In genomic region chrX:53354669-53355068, GRCh38 we compare ENCODE assay signal across 17 cellular contexts.
DNase-seq lines count a peak whose midpoint lies in the region; ATAC-seq, FAIRE-seq and TF ChIP-seq lines count a peak whose summit lies in the region.
"Had no signal": no experiment of that assay in that cellular context is flagged by ENCODE, and none has a peak within 500 bp of the region (broad histone marks: within the 10 kb centered on the region; RNA-seq: fewer than 3 reads in every experiment).

No MANE protein-coding gene starts in this region.

- no peaks in the 10 kb centered on the region for H4K20me1 ChIP-seq in K562 (replicated peaks; ENCODE audit: control insufficient read depth, insufficient read depth, low read length)

- H3K4me1 ChIP-seq in K562 (replicated peaks in 1 of 2; ENCODE audit: control insufficient read depth in 2 of 2, insufficient read depth in 2 of 2, low read length in 2 of 2), result no peaks in the 10 kb centered on the region

- POLR2A ChIA-PET in K562 (lab: Yijun Ruan, JAX), result no interaction called here

- CTCF ChIA-PET in K562 (lab: Yijun Ruan, JAX; ENCODE audit: low intra/inter-chr PET ratio), result no interaction called here

- FAIRE-seq in K562 (lab: Jason Lieb, UNC), result no peak
- FAIRE-seq: RCC 7860 had no signal

- TF ChIP-seq RAD21 in K562 (CRISPR knock-in tag; conservative IDR thresholded peaks at IDR 0.05 in 1 of 2, IDR thresholded peaks at IDR 0.05 in 1 of 2), result no peak

- no peak overlapping the region for H3K4me3 ChIP-seq in K562

- H3K9me1 ChIP-seq in K562 (ENCODE audit: control insufficient read depth, insufficient read depth, low read length), result no peaks in the 10 kb centered on the region

- H3K27ac ChIP-seq in K562 (ENCODE audit: extremely low read depth, low read depth, low read length), result no peak overlapping the region
- H3K27ac ChIP-seq: HL-60 had no signal

- TF ChIP-seq POLR2A in K562 (conservative IDR thresholded peaks at IDR 0.05), result no peak

- H3K27me3 ChIP-seq in K562 (ENCODE audit: control insufficient read depth in 2 of 2, insufficient read depth in 2 of 2, low read length in 2 of 2), result no peaks in the 10 kb centered on the region

- intact Hi-C loops in K562 (cut with micrococcal nuclease), result no loop called here

- in situ Hi-C loops in K562 (cut with MboI), result no loop called here

- no peak overlapping the region for H3K9ac ChIP-seq in K562 (ENCODE audit: insufficient read depth in 1 of 2, low read depth in 2 of 2, low read length in 2 of 2)

- no peaks in the 10 kb centered on the region for H3K36me3 ChIP-seq in K562 (ENCODE audit: control insufficient read depth, insufficient read depth, low read length)

- DNase-seq in DMS53 (lab: John Stamatoyannopoulos, UW) (peak; percentile 14), DMS53 treated with DMSO at 0.1 percent for 48 hours (lab: John Stamatoyannopoulos, UW; ENCODE audit: unreplicated experiment) (no peak), HuH-7 (ENCODE audit: low spot score) (peak; percentile 7), K562 (ENCODE audit: extremely low read depth in 1 of 4, low spot score in 3 of 4) (peak in 1 of 4 experiments; percentile 19), iris pigment epithelial cell (ENCODE audit: low read depth) (peak; percentile 15), NCI-H1417 (lab: John Stamatoyannopoulos, UW) (no peak), NAMALWA (ENCODE audit: low spot score) (no peak)
- DNase-seq in activated effector memory CD4-positive, alpha-beta T cell treated with Interleukin-2 at 50 U/mL for 16 hours, result no peak
- DNase-seq: 8988T, C1 segment of cervical spinal cord, KG1, NCI-H2029, NCI-H510A, NCI-H82, SHP77 had no signal

- no peak for TF ChIP-seq EP300 in K562 (IDR thresholded peaks at IDR 0.05; ENCODE audit: low read length)

- WGBS in K562 (ENCODE audit: insufficient coverage, low coverage, missing lambda C conversion rate), result 22% methylated on average over 2 of the region's 2 CpGs

- H2AFZ ChIP-seq in K562 (ENCODE audit: low read depth, low read length), result no peak overlapping the region

- peak; percentile 82 for ATAC-seq in K562

- TF ChIP-seq CTCF in K562 (IDR thresholded peaks at IDR 0.05 in 2 of 3, conservative IDR thresholded peaks at IDR 0.05 in 1 of 3; ENCODE audit: insufficient read depth in 2 of 3, low read depth in 1 of 3, low read length in 3 of 3), result no peak

- H3K9me3 ChIP-seq in K562 (replicated peaks; ENCODE audit: control insufficient read depth, insufficient read depth, low read depth, low read length), result no peaks in the 10 kb centered on the region

- no TSS peak for BruUV-seq in K562 (replicated peaks; lab: Mats Ljungman, UMichigan)

- no peaks in the 10 kb centered on the region for H3K79me2 ChIP-seq in K562 (ENCODE audit: control insufficient read depth, insufficient read depth, low read length)

- no peak overlapping the region for H3K4me2 ChIP-seq in K562 (ENCODE audit: insufficient read depth, low read length)

TF ChIP-seq in K562, 482 proteins besides CTCF, POLR2A, EP300 and RAD21:
- TF ChIP-seq CEBPB (tag; IDR thresholded peaks at IDR 0.05) (peak; percentile 42; the same call in 1 of the 2 replicates), ATF3 (IDR thresholded peaks at IDR 0.05) (peak; percentile 56), ATF3 (CRISPR knock-in tag; conservative IDR thresholded peaks at IDR 0.05) (no peak), TEAD2 (tag; IDR thresholded peaks at IDR 0.05) (no peak), CEBPG (CRISPR knock-in tag; IDR thresholded peaks at IDR 0.05) (0 out of 2 replicates have a peak, but pooled peaks have one; percentile 13), CEBPG (tag; conservative IDR thresholded peaks at IDR 0.05 in 1 of 2, IDR thresholded peaks at IDR 0.05 in 1 of 2) (0 out of 4 replicates have a peak, but pooled peaks of 1 of the 2 experiments have one; percentile 43)

Comparison
In these comparisons a context has a peak if more than half of its experiments do, and no peak if none do; other contexts are left out.
1. DNase-seq: peak in DMS53 (single experiment), HuH-7 (single experiment) and iris pigment epithelial cell (single experiment); none in DMS53 treated with DMSO at 0.1 percent for 48 hours (single experiment), NCI-H1417 (0 of 3), activated effector memory CD4-positive, alpha-beta T cell treated with Interleukin-2 at 50 U/mL for 16 hours (single experiment) and NAMALWA (single experiment).